ENCODE assay signal across 21 cellular contexts in genomic region chr19:43719378-43719868, GRCh38. TPM values are rescaled to one million over a fixed set of nuclear protein-coding genes. Genes with fewer than 3 reads are reported as not detected.
DNase-seq lines count a peak whose midpoint lies in the region; ATAC-seq, FAIRE-seq and TF ChIP-seq lines count a peak whose summit lies in the region.
"Had no signal": no experiment of that assay in that cellular context is flagged by ENCODE, and none has a peak within 500 bp of the region (broad histone marks: within the 10 kb centered on the region; RNA-seq: fewer than 3 reads in every experiment).

No MANE protein-coding gene starts in this region.

- H3K4me3 Mint-ChIP-seq in WTC11 (no peak overlapping the region), chondrocyte (ENCODE audit: unreplicated experiment) (no peak overlapping the region)
- H3K4me3 Mint-ChIP-seq: CD4-positive, alpha-beta memory T cell; H9 had no signal

- ATAC-seq in WTC11 (no peak), GM18867 (IDR thresholded peaks at IDR 0.05; ENCODE audit: unreplicated experiment) (no peak), GM21390 (IDR thresholded peaks at IDR 0.05; ENCODE audit: unreplicated experiment) (no peak)
- ATAC-seq: GM12878, HCT116 had no signal

- no peak overlapping the region for H3K4me3 ChIP-seq in kidney (ENCODE audit: low read length in 2 of 2)
- H3K4me3 ChIP-seq: GM12878, GM23248 had no signal

- FAIRE-seq in kidney (lab: Jason Lieb, UNC) = no peak
- FAIRE-seq: GM12878 had no signal

- no peak for DNase-seq in WTC11 (ENCODE audit: low spot score)
- DNase-seq in chondrocyte (ENCODE audit: low spot score) = peak; percentile 93
- peak; percentile 64 for DNase-seq in kidney
- DNase-seq in activated effector memory CD4-positive, alpha-beta T cell treated with Interleukin-2 at 50 U/mL for 16 hours = no peak
- DNase-seq: C1 segment of cervical spinal cord; Calu3; CD4-positive, alpha-beta memory T cell; COR-L47; DMS79; EL; GDM1; GM23248; H9 had no signal

- H3K4me1 ChIP-seq in kidney (ENCODE audit: control insufficient read depth in 1 of 2, insufficient read depth in 1 of 2, low read depth in 1 of 2, low read length in 2 of 2) = no peaks in the 10 kb centered on the region

- no peaks in the 10 kb centered on the region for H3K9me3 ChIP-seq in kidney (ENCODE audit: control insufficient read depth in 1 of 2, low read length in 2 of 2)

- H3K27me3 Mint-ChIP-seq in WTC11 (ENCODE audit: low read depth) (no peaks in the 10 kb centered on the region), chondrocyte (ENCODE audit: low read depth) (peaks cover 1% of the 10 kb centered on the region)

- no peaks in the 10 kb centered on the region for H3K9me3 Mint-ChIP-seq in WTC11
- no peaks in the 10 kb centered on the region for H3K9me3 Mint-ChIP-seq in chondrocyte (ENCODE audit: low read depth)
- H3K9me3 Mint-ChIP-seq: CD4-positive, alpha-beta memory T cell; H9 had no signal

- POLR2A ChIA-PET in WTC11 (lab: Charles Lee) = no interaction called here

- H3K36me3 Mint-ChIP-seq in WTC11 (no peaks in the 10 kb centered on the region), chondrocyte (ENCODE audit: low read depth) (no peaks in the 10 kb centered on the region)
- H3K36me3 Mint-ChIP-seq: CD4-positive, alpha-beta memory T cell had no signal

- no peak overlapping the region for H3K9ac ChIP-seq in kidney (ENCODE audit: low read length in 2 of 2)
- H3K9ac ChIP-seq: GM23248 had no signal

- H3K36me3 ChIP-seq in kidney (ENCODE audit: control insufficient read depth in 1 of 2, insufficient read depth in 2 of 2, low read length in 2 of 2) = no peaks in the 10 kb centered on the region

- intact Hi-C loops in kidney (cut with DNase I) = no loop called here

- no peak for TF ChIP-seq CTCF in WTC11 (IDR thresholded peaks at IDR 0.05)
- TF ChIP-seq CTCF in chondrocyte (IDR thresholded peaks at IDR 0.05) = no peak
- no peak for TF ChIP-seq CTCF in kidney (IDR thresholded peaks at IDR 0.05; ENCODE audit: borderline replicate concordance, extremely low read depth, insufficient read depth)

- H3K27ac Mint-ChIP-seq in WTC11 = no peak overlapping the region
- no peak overlapping the region for H3K27ac Mint-ChIP-seq in chondrocyte (ENCODE audit: unreplicated experiment)
- H3K27ac Mint-ChIP-seq: CD4-positive, alpha-beta memory T cell had no signal

- H3K4me1 Mint-ChIP-seq in WTC11 (no peaks in the 10 kb centered on the region), chondrocyte (ENCODE audit: low read depth) (no peaks in the 10 kb centered on the region)
- H3K4me1 Mint-ChIP-seq: CD4-positive, alpha-beta memory T cell had no signal

- no peak overlapping the region for H3K27ac ChIP-seq in kidney (ENCODE audit: low read depth in 2 of 2, low read length in 2 of 2)
- H3K27ac ChIP-seq: GM23248 had no signal

- CTCF ChIA-PET in WTC11 (lab: Charles Lee) = no interaction called here

TF ChIP-seq in WTC11, 78 proteins besides CTCF, POLR2A, EP300 and RAD21:
- TF ChIP-seq RORB (CRISPR knock-in tag; IDR thresholded peaks at IDR 0.05) = no peak
- TF ChIP-seq FOXP1 (CRISPR knock-in tag; IDR thresholded peaks at IDR 0.05; ENCODE audit: borderline replicate concordance) = 0 out of 2 replicates have a peak, but pooled peaks have one; percentile 31

RNA-seq across cellular contexts. Expression of gene IRGC, which starts 3.5 kb away (rescaled TPM):
- not detected in 3 replicates for total RNA-seq in WTC11 (2021)
- total RNA-seq in chondrocyte = not detected in 3 replicates
- total RNA-seq in kidney = not detected
- not detected for polyA plus RNA-seq in kidney (ENCODE audit: insufficient read depth, low read depth, low replicate concordance)
- total RNA-seq: A172; A673; Calu3; CD4-positive, alpha-beta memory T cell; GM12878; GM23248; H4; H9 had no signal
- polyA plus RNA-seq: BJ; CD4-positive, alpha-beta memory T cell; GM23248 had no signal

RNA-seq across cellular contexts. Expression of gene SMG9, which starts 35.3 kb away (rescaled TPM):
- total RNA-seq in WTC11 (2021) (25.7 to 39.6 TPM (median 34.3 TPM) in 3 replicates), chondrocyte (46.9 to 55.4 TPM (median 47.2 TPM) in 3 replicates), kidney (34.6 TPM)
- polyA plus RNA-seq in kidney (ENCODE audit: insufficient read depth, low read depth, low replicate concordance) = 25.1 TPM

RNA-seq across cellular contexts. Expression of gene PLAUR, which starts 49.5 kb away (rescaled TPM):
- total RNA-seq in WTC11 (2021) (10.5 to 14.4 TPM (median 13.5 TPM) in 3 replicates), chondrocyte (16.3 to 23.6 TPM (median 19.9 TPM) in 3 replicates), kidney (17.0 TPM)
- 3.9 TPM for polyA plus RNA-seq in kidney (ENCODE audit: insufficient read depth, low read depth, low replicate concordance)

Comparison
In these comparisons a context has a peak if more than half of its experiments do, and no peak if none do; other contexts are left out.
1. DNase-seq: peak in chondrocyte (single experiment) and kidney (single experiment); none in WTC11 (single experiment) and activated effector memory CD4-positive, alpha-beta T cell treated with Interleukin-2 at 50 U/mL for 16 hours (single experiment).